In genomic region chr7:151139071-151139521, GRCh38 we compare ENCODE assay signal across 1 cellular context.
TF ChIP-seq lines count a peak whose summit lies in the region.

No MANE protein-coding gene starts in this region.

TF ChIP-seq in SK-N-SH, 30 proteins besides CTCF, POLR2A, EP300 and RAD21 (continued from another document):
- TF ChIP-seq, protein P1, sequence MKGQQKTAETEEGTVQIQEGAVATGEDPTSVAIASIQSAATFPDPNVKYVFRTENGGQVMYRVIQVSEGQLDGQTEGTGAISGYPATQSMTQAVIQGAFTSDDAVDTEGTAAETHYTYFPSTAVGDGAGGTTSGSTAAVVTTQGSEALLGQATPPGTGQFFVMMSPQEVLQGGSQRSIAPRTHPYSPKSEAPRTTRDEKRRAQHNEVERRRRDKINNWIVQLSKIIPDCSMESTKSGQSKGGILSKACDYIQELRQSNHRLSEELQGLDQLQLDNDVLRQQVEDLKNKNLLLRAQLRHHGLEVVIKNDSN (IDR thresholded peaks at IDR 0.05; ENCODE audit: borderline replicate concordance, low read depth), result no peak
- no peak for TF ChIP-seq USF2 (IDR thresholded peaks at IDR 0.05; ENCODE audit: borderline replicate concordance, low read depth, low read length)
- TF ChIP-seq, protein P2, sequence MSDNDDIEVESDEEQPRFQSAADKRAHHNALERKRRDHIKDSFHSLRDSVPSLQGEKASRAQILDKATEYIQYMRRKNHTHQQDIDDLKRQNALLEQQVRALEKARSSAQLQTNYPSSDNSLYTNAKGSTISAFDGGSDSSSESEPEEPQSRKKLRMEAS (IDR thresholded peaks at IDR 0.05; ENCODE audit: low read depth), result no peak
- no peak for TF ChIP-seq FOXM1 (IDR thresholded peaks at IDR 0.05; ENCODE audit: low read depth)
- no peak for TF ChIP-seq MXI1 (IDR thresholded peaks at IDR 0.05; ENCODE audit: low read depth, low read length)
- TF ChIP-seq GABPA (IDR thresholded peaks at IDR 0.05; ENCODE audit: low read depth), result no peak
- TF ChIP-seq TCF12 (IDR thresholded peaks at IDR 0.05), result no peak
- TF ChIP-seq FOXJ3 (CRISPR knock-in tag; IDR thresholded peaks at IDR 0.05), result no peak
- no peak for TF ChIP-seq MEF2A (IDR thresholded peaks at IDR 0.05; ENCODE audit: borderline replicate concordance, low read depth)
- TF ChIP-seq CHD2 (IDR thresholded peaks at IDR 0.05; ENCODE audit: low read length, partially characterized antibody), result no peak
- TF ChIP-seq, protein P3, sequence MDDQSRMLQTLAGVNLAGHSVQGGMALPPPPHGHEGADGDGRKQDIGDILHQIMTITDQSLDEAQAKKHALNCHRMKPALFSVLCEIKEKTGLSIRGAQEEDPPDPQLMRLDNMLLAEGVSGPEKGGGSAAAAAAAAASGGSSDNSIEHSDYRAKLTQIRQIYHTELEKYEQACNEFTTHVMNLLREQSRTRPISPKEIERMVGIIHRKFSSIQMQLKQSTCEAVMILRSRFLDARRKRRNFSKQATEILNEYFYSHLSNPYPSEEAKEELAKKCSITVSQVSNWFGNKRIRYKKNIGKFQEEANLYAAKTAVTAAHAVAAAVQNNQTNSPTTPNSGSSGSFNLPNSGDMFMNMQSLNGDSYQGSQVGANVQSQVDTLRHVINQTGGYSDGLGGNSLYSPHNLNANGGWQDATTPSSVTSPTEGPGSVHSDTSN (IDR thresholded peaks at IDR 0.05), result no peak
- TF ChIP-seq, protein P4, sequence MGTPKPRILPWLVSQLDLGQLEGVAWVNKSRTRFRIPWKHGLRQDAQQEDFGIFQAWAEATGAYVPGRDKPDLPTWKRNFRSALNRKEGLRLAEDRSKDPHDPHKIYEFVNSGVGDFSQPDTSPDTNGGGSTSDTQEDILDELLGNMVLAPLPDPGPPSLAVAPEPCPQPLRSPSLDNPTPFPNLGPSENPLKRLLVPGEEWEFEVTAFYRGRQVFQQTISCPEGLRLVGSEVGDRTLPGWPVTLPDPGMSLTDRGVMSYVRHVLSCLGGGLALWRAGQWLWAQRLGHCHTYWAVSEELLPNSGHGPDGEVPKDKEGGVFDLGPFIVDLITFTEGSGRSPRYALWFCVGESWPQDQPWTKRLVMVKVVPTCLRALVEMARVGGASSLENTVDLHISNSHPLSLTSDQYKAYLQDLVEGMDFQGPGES (IDR thresholded peaks at IDR 0.05; ENCODE audit: low read depth, low read length), result no peak
- no peak for TF ChIP-seq TAF1 (IDR thresholded peaks at IDR 0.05; ENCODE audit: borderline replicate concordance, low read depth, low read length)
- TF ChIP-seq EZH2phosphoT487 (IDR thresholded peaks at IDR 0.05; ENCODE audit: borderline replicate concordance, low read depth), result no peak
- no peak for TF ChIP-seq GATA2 (CRISPR knock-in tag; IDR thresholded peaks at IDR 0.05)
- no peak for TF ChIP-seq RCOR1 (IDR thresholded peaks at IDR 0.05; ENCODE audit: low read length)
